ENCODE assay signal across 1 cellular context in the genomic region with DNA sequence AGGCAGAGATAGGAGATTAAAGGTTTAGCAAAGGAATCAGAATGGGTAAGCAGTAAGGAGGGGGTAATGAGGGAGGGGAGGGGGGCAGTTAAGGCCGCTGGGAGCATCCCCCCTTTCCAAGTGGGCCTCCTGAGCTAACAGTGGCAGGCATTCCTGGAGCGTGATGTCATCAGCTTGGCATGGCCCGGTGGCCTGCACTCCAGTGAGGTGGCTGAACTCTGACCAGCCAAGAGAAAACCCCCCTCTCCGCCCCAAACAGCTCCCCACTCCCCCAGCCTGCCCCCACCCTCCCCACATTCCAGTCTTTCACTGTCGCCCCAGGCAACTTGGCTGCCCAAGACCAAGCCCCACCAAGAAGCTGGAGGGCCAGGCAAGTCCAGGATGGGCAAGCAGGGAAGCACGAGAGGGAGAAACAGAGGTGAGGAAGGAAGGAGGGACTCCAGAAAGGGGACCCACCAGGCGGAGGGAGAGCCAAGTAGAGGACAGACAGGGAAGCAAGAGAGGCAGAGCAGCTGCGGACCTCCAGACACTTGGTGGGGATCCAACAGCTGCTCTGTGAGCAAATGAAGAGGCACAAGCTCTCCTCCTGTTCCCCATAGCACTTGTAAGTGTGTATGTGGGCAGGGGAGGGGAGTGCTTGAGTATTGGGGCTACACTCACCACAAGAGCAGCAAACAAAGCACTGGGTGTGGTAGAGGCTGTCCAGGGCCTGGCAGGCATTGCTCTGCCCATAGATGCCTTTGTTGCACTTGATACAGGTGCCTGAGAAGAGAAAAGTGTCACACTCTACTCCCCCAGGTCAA.
TF ChIP-seq lines count a peak whose summit lies in the region.

No MANE protein-coding gene starts in this region.

TF ChIP-seq in IMR-90, 13 proteins besides CTCF, POLR2A, EP300 and RAD21:
- TF ChIP-seq FOS (IDR thresholded peaks at IDR 0.05; ENCODE audit: low read depth, low read length) (peak; percentile 31; the same call in 1 of the 2 replicates), RFX5 (IDR thresholded peaks at IDR 0.05; ENCODE audit: low read depth, low read length) (no peak)
